8 cellular contexts compared by ENCODE assay signal in the genomic region with DNA sequence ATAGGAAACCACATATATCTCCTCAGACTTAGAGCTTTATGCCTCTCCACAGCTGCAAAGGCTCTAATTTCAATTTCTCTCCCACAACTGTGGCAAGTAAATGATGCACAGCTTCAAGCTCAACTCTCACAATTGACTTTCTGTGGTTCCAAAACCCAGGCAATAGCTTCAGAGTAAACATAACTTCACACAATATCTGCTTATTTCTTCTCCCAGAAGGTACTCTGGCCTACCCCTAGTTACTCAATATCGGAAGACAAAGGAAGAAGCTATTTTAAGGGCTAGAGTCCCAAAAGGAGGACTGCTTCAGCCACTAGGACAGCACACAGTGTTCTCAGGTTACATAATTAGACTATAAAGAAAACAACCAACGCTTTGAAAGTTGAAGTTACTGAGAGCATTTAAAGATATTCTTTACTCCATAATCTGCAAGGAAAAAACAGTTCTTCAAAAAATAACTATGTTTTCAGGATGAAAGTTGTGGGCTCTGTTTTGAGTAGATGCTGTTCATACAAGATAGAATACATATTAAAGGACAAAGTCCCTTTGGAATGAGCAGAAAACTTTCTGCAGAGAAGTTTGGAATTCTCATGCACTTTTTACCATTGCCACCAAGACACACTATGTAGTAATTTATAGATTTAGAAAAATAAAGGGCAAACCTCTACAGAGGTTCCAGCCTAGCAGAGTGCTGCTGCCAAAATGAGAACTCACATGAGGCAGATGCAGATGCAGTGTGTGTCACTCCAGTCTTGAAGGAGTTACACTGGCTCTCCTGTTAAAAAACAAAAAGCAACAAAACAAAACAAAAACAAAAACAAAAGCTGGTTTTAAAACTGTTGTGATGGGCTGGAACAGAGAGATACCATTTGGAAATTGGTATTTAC.
DNase-seq lines count a peak whose midpoint lies in the region; ATAC-seq and TF ChIP-seq lines count a peak whose summit lies in the region.

No MANE protein-coding gene starts in this region.

- peak; percentile 26 for DNase-seq in GM06990 (ENCODE audit: extremely low read depth, insufficient read length)
- DNase-seq in KBM-7, result peak; percentile 46
- peak; percentile 57 for DNase-seq in fibroblast of pulmonary artery (ENCODE audit: low read depth)
- DNase-seq in foreskin melanocyte, result no peak
- no peak for DNase-seq in cerebellar nuclear complex (lab: John Stamatoyannopoulos, UW)

- in situ Hi-C loops in KBM-7 (cut with MboI; ENCODE audit: low pct_unique_long_range_greater_than_20kb, low sequenced_read_pairs), result no loop called here

- H3K4me2 ChIP-seq in skeletal muscle satellite cell (ENCODE audit: low read length), result peak overlapping the region; percentile 52

- ATAC-seq in GM21528 (IDR thresholded peaks at IDR 0.05; ENCODE audit: low FRiP score, unreplicated experiment) (peak; percentile 65), GM18498 (IDR thresholded peaks at IDR 0.05; ENCODE audit: unreplicated experiment) (no peak)

- H3K36me3 ChIP-seq in GM06990 (ENCODE audit: control insufficient read depth, insufficient read depth, low read length), result no peaks in the 10 kb centered on the region
- peaks cover 7% of the 10 kb centered on the region for H3K36me3 ChIP-seq in skeletal muscle satellite cell (ENCODE audit: insufficient read depth, low read length)

- peaks cover 18% of the 10 kb centered on the region for H3K4me1 ChIP-seq in skeletal muscle satellite cell (ENCODE audit: control insufficient read depth, insufficient read depth, low read length)

- no peak overlapping the region for H3K9ac ChIP-seq in skeletal muscle satellite cell (ENCODE audit: low read depth, low read length)

- no peaks in the 10 kb centered on the region for H3K27me3 ChIP-seq in GM06990 (replicated peaks; ENCODE audit: control insufficient read depth, insufficient read depth, low read length)
- H3K27me3 ChIP-seq in skeletal muscle satellite cell (ENCODE audit: control insufficient read depth, insufficient read depth, low read length), result no peaks in the 10 kb centered on the region

- TF ChIP-seq CTCF in GM06990 (IDR thresholded peaks at IDR 0.05; ENCODE audit: insufficient read depth, low read length, poor library complexity, severe bottlenecking) (no peak), fibroblast of pulmonary artery (IDR thresholded peaks at IDR 0.05; ENCODE audit: low read length, missing control alignments) (no peak)

- H3K4me3 ChIP-seq in GM06990 (replicated peaks; ENCODE audit: low read depth, low read length), result peak overlapping the region; percentile 29
- H3K4me3 ChIP-seq in fibroblast of pulmonary artery (replicated peaks; ENCODE audit: low read depth, low read length), result no peak overlapping the region
- H3K4me3 ChIP-seq in skeletal muscle satellite cell (ENCODE audit: low read length), result no peak overlapping the region

- H3K9me3 ChIP-seq in skeletal muscle satellite cell (replicated peaks; ENCODE audit: low read length), result no peaks in the 10 kb centered on the region

Comparison
In these comparisons a context has a peak if more than half of its experiments do, and no peak if none do; other contexts are left out.
1. DNase-seq: peak in GM06990 (single experiment), KBM-7 (single experiment) and fibroblast of pulmonary artery (single experiment); none in foreskin melanocyte (single experiment) and cerebellar nuclear complex (0 of 2).